ENCODE assay signal across 1 cellular context in genomic region chr2:200255549-200255948, GRCh38.
TF ChIP-seq lines count a peak whose summit lies in the region.

No MANE protein-coding gene starts in this region.

TF ChIP-seq in IMR-90, 13 proteins besides CTCF, POLR2A, EP300 and RAD21:
- TF ChIP-seq RCOR1 (IDR thresholded peaks at IDR 0.05; ENCODE audit: insufficient replicate concordance, low read length) (no peak), CEBPB (IDR thresholded peaks at IDR 0.05; ENCODE audit: low read depth, low read length) (no peak), MAFK (IDR thresholded peaks at IDR 0.05; ENCODE audit: low read depth, low read length) (no peak), CHD1 (IDR thresholded peaks at IDR 0.05; ENCODE audit: low read depth, low read length) (no peak), SMC3 (IDR thresholded peaks at IDR 0.05; ENCODE audit: low read depth, low read length) (no peak), USF2 (IDR thresholded peaks at IDR 0.05; ENCODE audit: low read depth, low read length) (no peak), MAZ (IDR thresholded peaks at IDR 0.05; ENCODE audit: borderline replicate concordance, low read depth, low read length) (no peak), MXI1 (IDR thresholded peaks at IDR 0.05; ENCODE audit: borderline replicate concordance, low read depth, low read length) (no peak), NFE2L2 (IDR thresholded peaks at IDR 0.05; ENCODE audit: low read depth, low read length) (no peak)
